ENCODE assay signal across 8 cellular contexts in the genomic region with DNA sequence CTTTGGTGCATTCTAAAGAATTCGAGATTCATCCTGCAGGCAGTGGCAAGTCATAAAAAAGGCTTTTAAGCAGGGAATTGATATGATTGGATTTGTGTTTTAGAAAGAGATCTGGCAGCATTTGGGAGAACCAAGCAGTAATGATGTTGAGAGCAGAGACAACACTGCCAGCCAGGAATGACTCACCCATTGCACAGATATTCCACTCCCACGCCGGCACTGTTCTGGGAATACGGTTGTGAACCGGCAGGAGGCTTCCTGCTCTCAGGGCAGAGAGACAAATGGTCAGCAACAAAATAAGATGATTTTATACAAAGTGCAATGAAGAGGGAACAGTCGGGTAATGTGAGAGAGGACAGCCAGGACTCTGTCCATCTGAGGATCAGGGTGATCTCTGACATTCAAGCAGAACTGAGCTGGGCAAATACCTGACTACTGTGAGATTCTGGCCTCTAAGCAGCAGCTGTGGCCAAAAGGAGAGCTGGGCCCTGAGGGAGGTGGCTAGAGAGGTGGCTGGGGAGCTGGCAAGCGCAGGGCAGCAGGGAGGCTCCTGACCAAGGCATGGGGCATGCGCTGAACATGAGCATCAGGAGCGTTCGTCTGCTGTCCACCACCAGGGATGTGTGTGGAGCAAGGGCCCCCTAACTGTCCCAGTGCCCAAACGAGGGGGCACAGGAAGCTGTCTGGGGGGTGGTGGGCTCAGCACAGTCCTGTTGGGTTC. TPM values are rescaled to one million over a fixed set of nuclear protein-coding genes. Genes with fewer than 3 reads are reported as not detected.
DNase-seq lines count a peak whose midpoint lies in the region; ATAC-seq and TF ChIP-seq lines count a peak whose summit lies in the region.

No MANE protein-coding gene starts in this region.

- peak overlapping the region; percentile 42 for H3K27ac Mint-ChIP-seq in Caco-2 (ENCODE audit: unreplicated experiment)
- no peak overlapping the region for H3K27ac Mint-ChIP-seq in activated naive CD8-positive, alpha-beta T cell treated with anti-CD3 and anti-CD28 coated beads for 36 hours
- H3K27ac Mint-ChIP-seq in T-helper 17 cell = no peak overlapping the region

- ATAC-seq in T-helper 17 cell = no peak

- H3K4me1 ChIP-seq in Caco-2 = peaks cover 18% of the 10 kb centered on the region

- H3K9me3 Mint-ChIP-seq in Caco-2 (ENCODE audit: unreplicated experiment) = no peaks in the 10 kb centered on the region
- H3K9me3 Mint-ChIP-seq in activated naive CD8-positive, alpha-beta T cell treated with anti-CD3 and anti-CD28 coated beads for 36 hours = no peaks in the 10 kb centered on the region

- H3K36me3 ChIP-seq in Caco-2 (ENCODE audit: control insufficient read depth, insufficient read depth, low read length) = no peaks in the 10 kb centered on the region
- H3K36me3 ChIP-seq in WERI-Rb-1 = no peaks in the 10 kb centered on the region

- CTCF ChIA-PET in Caco-2 (lab: Charles Lee) = no interaction called here

- intact Hi-C loops in Caco-2 (cut with micrococcal nuclease; ENCODE audit: unreplicated experiment) = no loop called here

- H3K27me3 Mint-ChIP-seq in Caco-2 (ENCODE audit: insufficient read depth, unreplicated experiment) (no peaks in the 10 kb centered on the region), T-helper 17 cell (no peaks in the 10 kb centered on the region)
- no peaks in the 10 kb centered on the region for H3K27me3 Mint-ChIP-seq in activated naive CD8-positive, alpha-beta T cell treated with anti-CD3 and anti-CD28 coated beads for 36 hours

- H3K4me3 ChIP-seq in Caco-2 (ENCODE audit: low read depth, low read length) = no peak overlapping the region
- no peak overlapping the region for H3K4me3 ChIP-seq in WERI-Rb-1 (ENCODE audit: low read depth, low read length)
- H3K4me3 ChIP-seq in fibroblast of villous mesenchyme (ENCODE audit: low read depth, low read length) = no peak overlapping the region

- H3K4me1 Mint-ChIP-seq in Caco-2 (ENCODE audit: low read depth, unreplicated experiment) (peaks cover 31% of the 10 kb centered on the region), T-helper 17 cell (peaks cover 21% of the 10 kb centered on the region)
- no peaks in the 10 kb centered on the region for H3K4me1 Mint-ChIP-seq in activated naive CD8-positive, alpha-beta T cell treated with anti-CD3 and anti-CD28 coated beads for 36 hours

- 0 out of 2 replicates have a peak overlapping the region, but pooled peaks have one; percentile 23 for H3K27ac ChIP-seq in WERI-Rb-1

- no peaks in the 10 kb centered on the region for H3K9me3 ChIP-seq in Caco-2
- no peaks in the 10 kb centered on the region for H3K9me3 ChIP-seq in WERI-Rb-1 (ENCODE audit: severe bottlenecking)
- no peaks in the 10 kb centered on the region for H3K9me3 ChIP-seq in T-helper 17 cell (ENCODE audit: control insufficient read depth, low read length, poor library complexity, severe bottlenecking)

- BruUV-seq in Caco-2 (replicated peaks; lab: Mats Ljungman, UMichigan) = no TSS peak

- H3K4me3 Mint-ChIP-seq in Caco-2 (ENCODE audit: unreplicated experiment) (no peak overlapping the region), T-helper 17 cell (no peak overlapping the region)
- no peak overlapping the region for H3K4me3 Mint-ChIP-seq in activated naive CD8-positive, alpha-beta T cell treated with anti-CD3 and anti-CD28 coated beads for 36 hours

- TF ChIP-seq CTCF in Caco-2 (IDR thresholded peaks at IDR 0.05; ENCODE audit: insufficient read depth in 1 of 2, low read depth in 1 of 2, low read length in 1 of 2, severe bottlenecking in 1 of 2, unreplicated experiment in 1 of 2) (no peak), WERI-Rb-1 (IDR thresholded peaks at IDR 0.05; ENCODE audit: low read depth, low read length) (no peak), fibroblast of villous mesenchyme (IDR thresholded peaks at IDR 0.05; ENCODE audit: insufficient read depth, low read depth, low read length) (peak; percentile 39)

- peaks cover 23% of the 10 kb centered on the region for H3K36me3 Mint-ChIP-seq in Caco-2 (ENCODE audit: insufficient read depth, unreplicated experiment)
- H3K36me3 Mint-ChIP-seq in activated naive CD8-positive, alpha-beta T cell treated with anti-CD3 and anti-CD28 coated beads for 36 hours = peaks cover 2% of the 10 kb centered on the region
- peaks cover 3% of the 10 kb centered on the region for H3K36me3 Mint-ChIP-seq in T-helper 17 cell (ENCODE audit: low read depth)

- H3K27me3 ChIP-seq in Caco-2 (replicated peaks; ENCODE audit: control insufficient read depth, insufficient read depth, low read length) = no peaks in the 10 kb centered on the region
- H3K27me3 ChIP-seq in WERI-Rb-1 (ENCODE audit: insufficient read depth, low read depth, severe bottlenecking) = no peaks in the 10 kb centered on the region

- DNase-seq in Caco-2 = no peak
- no peak for DNase-seq in WERI-Rb-1
- DNase-seq in fibroblast of villous mesenchyme (ENCODE audit: low read depth) = peak; percentile 78
- peak; percentile 60 for DNase-seq in pulmonary artery endothelial cell (ENCODE audit: low read depth, low spot score)
- DNase-seq in stimulated activated CD4-positive, alpha-beta T cell treated with anti-CD3 and anti-CD28 coated beads, Interleukin-4, amount 100 ng/mL, for 4 hours = no peak
- DNase-seq in activated naive CD8-positive, alpha-beta T cell treated with anti-CD3 and anti-CD28 coated beads for 36 hours = no peak
- no peak for DNase-seq in stimulated activated CD8-positive, alpha-beta memory T cell treated with anti-CD3 and anti-CD28 coated beads, Interleukin-4, amount 100 ng/mL, for 48 hours
- no peak for DNase-seq in T-helper 17 cell

- POLR2A ChIA-PET in Caco-2 (lab: Charles Lee) = no interaction called here

RNA-seq across cellular contexts. Expression of a gene that starts 56.1 kb away (rescaled TPM):
- 92.4 and 95.1 TPM in 2 replicates for total RNA-seq in Caco-2 (2022)
- total RNA-seq in fibroblast of villous mesenchyme = 63.0 and 70.2 TPM in 2 replicates
- total RNA-seq in pulmonary artery endothelial cell = 26.1 and 31.2 TPM in 2 replicates
- 1 to 10 TPM; 6.6 to 7.5 TPM for total RNA-seq in activated naive CD8-positive, alpha-beta T cell treated with anti-CD3 and anti-CD28 coated beads for 36 hours
- 10 to 100 TPM; 13.7 to 16.4 TPM for total RNA-seq in T-helper 17 cell

Comparison
In these comparisons a context has a peak if more than half of its experiments do, and no peak if none do; other contexts are left out.
1. DNase-seq: peak in fibroblast of villous mesenchyme (single experiment) and pulmonary artery endothelial cell (single experiment); none in Caco-2 (0 of 2), WERI-Rb-1 (single experiment), stimulated activated CD4-positive, alpha-beta T cell treated with anti-CD3 and anti-CD28 coated beads, Interleukin-4, amount 100 ng/mL, for 4 hours (0 of 2), activated naive CD8-positive, alpha-beta T cell treated with anti-CD3 and anti-CD28 coated beads for 36 hours (single experiment), stimulated activated CD8-positive, alpha-beta memory T cell treated with anti-CD3 and anti-CD28 coated beads, Interleukin-4, amount 100 ng/mL, for 48 hours (single experiment) and T-helper 17 cell (0 of 3).